In the genomic region with DNA sequence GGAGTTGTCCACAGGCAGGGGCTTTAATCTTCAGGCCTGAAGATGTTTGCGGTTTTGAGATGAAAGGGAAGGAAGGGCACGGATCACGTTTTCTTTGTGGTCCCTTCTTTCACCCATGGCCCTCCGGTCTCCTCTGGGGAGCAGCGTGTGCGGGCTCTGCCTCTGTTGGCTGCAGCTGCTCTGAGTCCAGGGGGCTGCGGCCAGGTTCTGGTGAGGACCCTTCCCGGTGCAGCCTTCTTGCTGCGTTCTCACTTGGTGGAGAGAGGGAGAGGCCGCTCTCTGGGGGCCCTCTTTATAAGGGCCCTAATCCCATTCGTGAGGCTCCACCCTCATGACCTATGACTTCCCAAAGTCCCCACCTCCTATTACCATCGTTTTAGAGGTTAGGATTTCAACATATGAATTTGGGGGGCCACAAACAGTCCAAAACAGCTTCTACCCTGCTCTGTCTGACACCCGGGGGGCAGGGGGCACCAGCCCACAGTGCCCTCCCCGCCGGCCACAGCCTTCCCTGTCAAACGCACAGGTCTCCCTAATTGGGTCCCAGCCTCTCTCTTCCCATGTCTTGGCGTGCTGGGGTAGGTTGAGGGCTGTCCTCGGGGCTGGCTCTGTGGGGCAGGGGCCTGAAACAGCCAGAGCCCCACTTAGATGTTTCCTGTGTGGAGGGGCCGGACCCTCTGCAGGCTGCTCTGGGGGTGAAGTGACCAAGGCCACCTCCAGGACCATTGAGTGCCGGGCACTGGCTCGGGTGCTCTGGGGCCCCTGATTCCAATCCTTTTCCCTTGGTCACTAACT, we compare ENCODE assay signal across 27 cellular contexts.
"Had no signal": no experiment of that assay in that cellular context is flagged by ENCODE, and none has a peak within 500 bp of the region (broad histone marks: within the 10 kb centered on the region; RNA-seq: fewer than 3 reads in every experiment).

No MANE protein-coding gene starts in this region.

- H3K36me3 ChIP-seq: lower lobe of right lung, tibial nerve, uterus had no signal

- H3K9me3 ChIP-seq: lower lobe of right lung, tibial nerve, uterus had no signal

- H3K27me3 ChIP-seq: tibial nerve, uterus had no signal

- H3K4me1 ChIP-seq: lower lobe of right lung, tibial nerve, uterus had no signal

- H3K4me3 ChIP-seq: coronary artery, dorsolateral prefrontal cortex, lower lobe of right lung, smooth muscle cell, tibial nerve, uterus had no signal

- H3K27ac ChIP-seq: coronary artery, dorsolateral prefrontal cortex, lower lobe of right lung, tibial nerve, uterus had no signal

- FAIRE-seq: bronchial epithelial cell, frontal cortex had no signal

- H3K4me2 ChIP-seq: smooth muscle cell had no signal

- ATAC-seq: activated T-cell treated with anti-CD3 and anti-CD28 coated beads, Interleukin-2, amount 50 U/mL, for 4 hours; activated T-helper 17 cell treated with anti-CD3 and anti-CD28 coated beads, Interleukin-2, amount 50 U/mL, for 72 hours; left colon; lower lobe of right lung; naive thymus-derived CD8-positive, alpha-beta T cell; stimulated activated naive B cell treated with anti-CD40 and anti-IgM and Interleukin-4, amounts not matched to agents 10 μg/mL and 1 μg/mL and 100 μg/mL, for 72 hours; WTC11 had no signal

- DNase-seq: activated CD4-positive, alpha-beta memory T cell treated with anti-CD3 and anti-CD28 coated beads, Interleukin-2, amount 10 ng/mL, durations not matched to agents 7 days and 5 days; activated CD4-positive, alpha-beta T cell treated with anti-CD3 and anti-CD28 coated beads for 1 hour; activated CD4-positive, alpha-beta T cell treated with anti-CD3 and anti-CD28 coated beads, Interleukin-2, amount 10 ng/mL, durations not matched to agents 7 days and 5 days; activated naive CD4-positive, alpha-beta T cell; activated T-cell treated with anti-CD3 and anti-CD28 coated beads, Interleukin-2, amount 50 U/mL, for 4 hours; anterior cingulate cortex; cerebellar nuclear complex; effector memory CD4-positive, alpha-beta T cell; islet precursor cell; left colon; lower lobe of right lung; mesenchymal stem cell; naive thymus-derived CD8-positive, alpha-beta T cell; retina; stimulated activated CD4-positive, alpha-beta T cell treated with anti-CD3 and anti-CD28 coated beads, Interleukin-15, amount 100 ng/mL, for 24 hours; stimulated activated CD4-positive, alpha-beta T cell treated with anti-CD3 and anti-CD28 coated beads, Interleukin-2, amount 100 ng/mL, for 24 hours; stimulated activated naive B cell treated with anti-CD40 and anti-IgM and Interleukin-4, amounts not matched to agents 10 μg/mL and 1 μg/mL and 100 μg/mL, for 72 hours; T-helper 2 cell; uterus had no signal
